ENCODE assay signal across 8 cellular contexts in genomic region chr13:43874512-43875092, GRCh38. TPM values are rescaled to one million over a fixed set of nuclear protein-coding genes. Genes with fewer than 3 reads are reported as not detected.
DNase-seq lines count a peak whose midpoint lies in the region; ATAC-seq and TF ChIP-seq lines count a peak whose summit lies in the region.

No MANE protein-coding gene starts in this region.

- TF ChIP-seq CTCF in lower lobe of right lung (IDR thresholded peaks at IDR 0.05), result peak; percentile 61
- TF ChIP-seq CTCF in WERI-Rb-1 (IDR thresholded peaks at IDR 0.05; ENCODE audit: low read depth, low read length), result no peak

- intact Hi-C loops in lower lobe of right lung (cut with DNase I), result no loop called here

- no peaks in the 10 kb centered on the region for H3K36me3 ChIP-seq in lower lobe of right lung
- no peaks in the 10 kb centered on the region for H3K36me3 ChIP-seq in WERI-Rb-1

- H3K4me1 ChIP-seq in lower lobe of right lung, result peaks cover 17% of the 10 kb centered on the region

- H3K4me3 ChIP-seq in lower lobe of right lung (no peak overlapping the region), WERI-Rb-1 (ENCODE audit: low read depth, low read length) (no peak overlapping the region)

- ATAC-seq in lower lobe of right lung, result no peak
- no peak for ATAC-seq in HG03520 (IDR thresholded peaks at IDR 0.05; ENCODE audit: unreplicated experiment)

- H3K27me3 ChIP-seq in lower lobe of right lung (ENCODE audit: low read depth), result no peaks in the 10 kb centered on the region
- H3K27me3 ChIP-seq in WERI-Rb-1 (ENCODE audit: insufficient read depth, low read depth, severe bottlenecking), result no peaks in the 10 kb centered on the region

- no peaks in the 10 kb centered on the region for H3K9me3 ChIP-seq in lower lobe of right lung
- H3K9me3 ChIP-seq in WERI-Rb-1 (ENCODE audit: severe bottlenecking), result no peaks in the 10 kb centered on the region

- no peak overlapping the region for H3K27ac ChIP-seq in lower lobe of right lung
- H3K27ac ChIP-seq in WERI-Rb-1, result no peak overlapping the region

- peak; percentile 1 for DNase-seq in COR-L47 (lab: John Stamatoyannopoulos, UW)
- DNase-seq in Kasumi-1 (lab: John Stamatoyannopoulos, UW), result peak; percentile 56 to 72
- peak; percentile 30 for DNase-seq in astrocyte of the hippocampus (ENCODE audit: low read depth, low spot score)
- DNase-seq in lower lobe of right lung, result no peak
- DNase-seq in activated gamma-delta T cell treated with Interleukin-2 at 50 U/mL for 16 hours, result no peak
- DNase-seq in WERI-Rb-1, result no peak
- no peak for DNase-seq in NCI-H2029 (lab: John Stamatoyannopoulos, UW)

RNA-seq across cellular contexts. Expression of gene CCDC122, which starts 4.9 kb away (rescaled TPM):
- total RNA-seq in lower lobe of right lung, result 4.8 TPM

RNA-seq across cellular contexts. Expression of gene LACC1, which starts 5.1 kb away (rescaled TPM):
- total RNA-seq in lower lobe of right lung, result 11.9 TPM

Comparison
In these comparisons a context has a peak if more than half of its experiments do, and no peak if none do; other contexts are left out.
1. DNase-seq: peak in COR-L47 (single experiment), Kasumi-1 (2 of 2) and astrocyte of the hippocampus (single experiment); none in lower lobe of right lung (single experiment), activated gamma-delta T cell treated with Interleukin-2 at 50 U/mL for 16 hours (single experiment), WERI-Rb-1 (single experiment) and NCI-H2029 (single experiment).